ENCODE assay signal across 24 cellular contexts in the genomic region with DNA sequence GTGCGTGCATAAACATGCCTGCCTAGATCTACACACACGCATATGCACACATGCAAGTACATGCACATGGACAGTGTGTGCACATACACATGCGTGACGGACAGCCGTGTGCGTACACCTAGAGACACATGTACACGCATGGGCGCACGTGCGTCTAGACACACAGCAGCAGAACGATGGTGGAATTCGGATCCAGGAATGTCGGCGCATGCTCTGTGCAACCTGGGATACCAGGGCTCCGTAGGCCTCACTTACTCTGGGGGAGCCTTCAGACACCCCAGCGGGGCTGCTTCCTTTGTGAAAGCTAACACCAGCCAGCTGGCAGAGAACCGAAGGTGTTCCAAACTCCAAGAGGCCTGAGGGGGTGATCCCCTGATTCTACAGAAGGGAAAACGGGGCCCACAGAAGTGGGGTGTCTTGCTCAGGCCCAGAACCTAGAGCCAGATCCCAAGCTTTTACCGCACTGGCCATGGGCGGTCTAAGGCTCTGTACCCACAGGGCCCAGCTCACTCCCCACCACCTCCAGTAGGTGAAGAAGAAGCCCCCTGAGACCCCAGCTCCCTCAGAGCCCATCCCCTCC. TPM values are rescaled to one million over a fixed set of nuclear protein-coding genes. Genes with fewer than 3 reads are reported as not detected.
"Had no signal": no experiment of that assay in that cellular context is flagged by ENCODE, and none has a peak within 500 bp of the region (broad histone marks: within the 10 kb centered on the region; RNA-seq: fewer than 3 reads in every experiment).

No MANE protein-coding gene starts in this region.

- H3K27ac ChIP-seq: dorsolateral prefrontal cortex, ovary, sigmoid colon, testis, tibial artery, upper lobe of left lung, uterus had no signal

- H3K36me3 ChIP-seq: ovary, sigmoid colon, uterus had no signal

- H3K9me3 ChIP-seq: mucosa of descending colon, ovary, sigmoid colon, testis, tibial artery, upper lobe of left lung, uterus had no signal

- H3K27me3 ChIP-seq: dorsolateral prefrontal cortex, ovary, testis, tibial artery, upper lobe of left lung, uterus had no signal

- H3K4me1 ChIP-seq: uterus had no signal

- H3K4me3 ChIP-seq: dorsolateral prefrontal cortex, mucosa of descending colon, ovary, sigmoid colon, testis, tibial artery, upper lobe of left lung, uterus had no signal

- FAIRE-seq: colon, frontal cortex, keratinocyte had no signal

- DNase-seq: cerebellar nuclear complex; dorsolateral prefrontal cortex; effector CD4-positive, alpha-beta T cell; mesenchymal stem cell; mucosa of descending colon; naive B cell; nucleus accumbens; ovary; retina; sigmoid colon; stimulated activated CD4-positive, alpha-beta T cell treated with anti-CD3 and anti-CD28 coated beads, Interleukin-2, amount 100 ng/mL, for 24 hours; stimulated activated CD4-positive, alpha-beta T cell treated with anti-CD3 and anti-CD28 coated beads, Interleukin-4, amount 100 ng/mL, for 4 hours; stimulated activated naive CD8-positive, alpha-beta T cell treated with anti-CD3 and anti-CD28 coated beads, Interleukin-15, Interleukin-2, amounts not matched to agents 100 U/mL and 50 U/mL, for 24 hours; substantia nigra; testis; tibial artery; uterus had no signal

- ATAC-seq: left lobe of liver; mucosa of descending colon; natural killer cell treated with Interleukin-12 subunit alpha and Interleukin-12 subunit beta and Interleukin-15 and Interleukin-18, amount 100 ng/mL, for 72 hours; stimulated activated memory B cell treated with anti-CD40 and anti-IgM and Interleukin-4, amounts not matched to agents 10 μg/mL and 1 μg/mL and 100 μg/mL, for 72 hours; stimulated activated naive CD8-positive, alpha-beta T cell treated with anti-CD3 and anti-CD28 coated beads, Interleukin-15, Interleukin-2, amounts not matched to agents 100 U/mL and 50 U/mL, for 24 hours had no signal

RNA-seq across cellular contexts. Expression of a gene that starts 27.4 kb away (rescaled TPM):
- total RNA-seq: frontal cortex; natural killer cell treated with Interleukin-12 subunit alpha and Interleukin-12 subunit beta and Interleukin-15 and Interleukin-18, amount 100 ng/mL, for 72 hours had no signal
